Comparison of ENCODE assay signal across 8 cellular contexts in the genomic region with DNA sequence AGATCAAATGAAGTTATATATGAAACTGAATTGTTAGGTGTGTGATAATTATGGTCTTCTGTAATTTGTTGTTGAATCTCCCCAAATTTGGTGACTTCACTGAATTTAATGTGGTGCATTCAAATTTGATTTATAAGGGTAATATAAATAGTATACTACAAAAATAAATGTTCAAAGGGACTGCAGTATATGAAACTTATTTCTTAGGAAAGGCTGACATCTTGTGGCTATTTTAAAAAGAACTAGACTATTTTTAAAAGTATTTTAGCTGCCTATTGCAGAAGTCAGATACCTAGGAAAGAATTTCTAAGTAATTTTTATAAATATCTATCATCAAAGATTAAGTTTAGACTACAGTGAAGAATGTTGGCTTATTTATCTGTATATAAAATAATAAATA. TPM values are rescaled to one million over a fixed set of nuclear protein-coding genes. Genes with fewer than 3 reads are reported as not detected.
DNase-seq lines count a peak whose midpoint lies in the region; ATAC-seq, FAIRE-seq and TF ChIP-seq lines count a peak whose summit lies in the region.

No MANE protein-coding gene starts in this region.

- TF ChIP-seq POLR2A in lower leg skin (IDR thresholded peaks at IDR 0.05) (no peak), GM12892 (IDR thresholded peaks at IDR 0.05; ENCODE audit: low read depth, low read length) (no peak)

- no peak overlapping the region for H3K27ac ChIP-seq in VCaP
- H3K27ac ChIP-seq in left lung, result no peak overlapping the region

- peak; percentile 49 for ATAC-seq in HG03196 (IDR thresholded peaks at IDR 0.05; ENCODE audit: unreplicated experiment)
- ATAC-seq in left lung, result peak; percentile 34
- no peak for ATAC-seq in HG03175 (IDR thresholded peaks at IDR 0.05; ENCODE audit: unreplicated experiment)
- ATAC-seq in GM19023 (IDR thresholded peaks at IDR 0.05; ENCODE audit: unreplicated experiment), result no peak

- no peak for FAIRE-seq in GM12892 (lab: Jason Lieb, UNC)

- no peaks in the 10 kb centered on the region for H3K4me1 ChIP-seq in left lung

- H3K9me3 ChIP-seq in left lung, result no peaks in the 10 kb centered on the region

- peak; percentile 44 for TF ChIP-seq CTCF in VCaP (conservative IDR thresholded peaks at IDR 0.05)
- TF ChIP-seq CTCF in left lung (IDR thresholded peaks at IDR 0.05), result peak in 1 of 2 donors; percentile 35
- TF ChIP-seq CTCF in lower leg skin (IDR thresholded peaks at IDR 0.05), result no peak

- no peaks in the 10 kb centered on the region for H3K36me3 ChIP-seq in left lung

- intact Hi-C loops in left lung (cut with DNase I), result loop anchor here in 1 of 2 donors (10.0 kb wide), 1 partner anchor 255 kb away; no protein-coding TSS in a partner anchor
- intact Hi-C loops in lower leg skin (cut with DNase I; ENCODE audit: low total_unique reads), result loop anchor here (10.0 kb wide), 1 partner anchor 255 kb away; no protein-coding TSS in a partner anchor

- H3K27me3 ChIP-seq in left lung, result no peaks in the 10 kb centered on the region

- H3K4me3 ChIP-seq in left lung (no peak overlapping the region), lower leg skin (ENCODE audit: low read depth, poor library complexity, severe bottlenecking) (no peak overlapping the region)

- DNase-seq in EH (ENCODE audit: low read depth) (peak; percentile 40), left lung (no peak), lower leg skin (ENCODE audit: low spot score in 2 of 2) (no peak), GM12892 (ENCODE audit: insufficient read length) (no peak)

RNA-seq across cellular contexts. Expression of a gene that starts 36.6 kb away (rescaled TPM):
- total RNA-seq in left lung (1 to 10 TPM in 1 of 2 donors, under 1 TPM in 1; 0.26 to 1.1 TPM), lower leg skin (1 to 10 TPM in 1 of 4 donors, under 1 TPM in 3; 0.34 to 1.1 (median 0.55) TPM)
- 7.2 TPM for polyA plus RNA-seq in GM12892 (2012; ENCODE audit: missing spikeins)

Comparison
In these comparisons a context has a peak if more than half of its experiments do, and no peak if none do; other contexts are left out.
1. ATAC-seq: peak in HG03196 (single experiment) and left lung (single experiment); none in HG03175 (single experiment) and GM19023 (single experiment).